ENCODE assay signal across 8 cellular contexts in genomic region chr2:36770542-36771287, GRCh38.
A peak's percentile ranks its signal among the peaks of the same experiment; 100 is the strongest.
DNase-seq lines count a peak whose midpoint lies in the region; ATAC-seq, FAIRE-seq and TF ChIP-seq lines count a peak whose summit lies in the region.

No MANE protein-coding gene starts in this region.

- H3K79me1 ChIP-seq in mesendoderm (ENCODE audit: low read length): no peaks in the 10 kb centered on the region

- TF ChIP-seq CTCF in AG04449 (IDR thresholded peaks at IDR 0.05; ENCODE audit: insufficient read depth, low read length, missing control alignments): peak; percentile 76
- peak; percentile 70 for TF ChIP-seq CTCF in GM12874 (IDR thresholded peaks at IDR 0.05; ENCODE audit: insufficient read depth, low read depth, low read length)
- peak; percentile 74 for TF ChIP-seq CTCF in bronchial epithelial cell (IDR thresholded peaks at IDR 0.05; ENCODE audit: insufficient read depth, low read length, severe bottlenecking)

- no peak overlapping the region for H3K23ac ChIP-seq in mesendoderm (ENCODE audit: low read length)

- no peak overlapping the region for H2BK15ac ChIP-seq in mesendoderm (replicated peaks; ENCODE audit: low read depth)

- no peaks in the 10 kb centered on the region for H3K79me2 ChIP-seq in mesendoderm (ENCODE audit: control insufficient read depth, insufficient read depth, low read length)

- no peak overlapping the region for H3K4ac ChIP-seq in mesendoderm (ENCODE audit: low read depth, low read length)

- no peaks in the 10 kb centered on the region for H3K4me1 ChIP-seq in mesendoderm (ENCODE audit: control insufficient read depth, low read depth, low read length)

- no CpG with 5 or more reads among the region's 11 CpGs for WGBS in mesendoderm (ENCODE audit: extremely low coverage, insufficient coverage, low lambda C conversion rate)

- no peak overlapping the region for H4K5ac ChIP-seq in mesendoderm (ENCODE audit: low read length)

- H4K8ac ChIP-seq in mesendoderm (ENCODE audit: low read depth, low read length): no peak overlapping the region

- H2BK5ac ChIP-seq in mesendoderm (ENCODE audit: low read length): no peak overlapping the region

- no peak overlapping the region for H3K4me2 ChIP-seq in mesendoderm (ENCODE audit: low read length)

- DNase-seq in AG04449 (ENCODE audit: low read depth, low spot score) (no peak), HT-29 (ENCODE audit: low spot score) (peak; percentile 67), SK-N-DZ (ENCODE audit: low spot score) (peak; percentile 12), bronchial epithelial cell (ENCODE audit: low read depth) (peak; percentile 41), mesendoderm (peak; percentile 95)

- H3K18ac ChIP-seq in mesendoderm (ENCODE audit: low read length): no peak overlapping the region

- H3K9ac ChIP-seq in mesendoderm (ENCODE audit: low read length): no peak overlapping the region

- H3K56ac ChIP-seq in mesendoderm (ENCODE audit: low read length): no peak overlapping the region

- CTCF ChIA-PET in AG04449 (lab: Yijun Ruan, JAX): interaction anchor here (0.7 to 23.8 kb wide), 11 partner anchors 9 to 418 kb away, joined by 3 to 545 read pairs (median 4); no protein-coding TSS in a partner anchor

- no peak overlapping the region for H2AK5ac ChIP-seq in mesendoderm (ENCODE audit: low read length)

- FAIRE-seq in bronchial epithelial cell (lab: Jason Lieb, UNC): no peak

- no peak overlapping the region for H3K27ac ChIP-seq in mesendoderm (ENCODE audit: low read depth, low read length)

- H3K27me3 ChIP-seq in bronchial epithelial cell (ENCODE audit: control insufficient read depth, insufficient read depth, low read length) (no peaks in the 10 kb centered on the region), mesendoderm (ENCODE audit: insufficient read depth, low read length, poor library complexity) (no peaks in the 10 kb centered on the region)

- no peak overlapping the region for H2BK120ac ChIP-seq in mesendoderm (ENCODE audit: low read depth, low read length)

- POLR2A ChIA-PET in AG04449 (lab: Yijun Ruan, JAX): no interaction called here

- H3K36me3 ChIP-seq in bronchial epithelial cell (ENCODE audit: control insufficient read depth, insufficient read depth, low read length) (no peaks in the 10 kb centered on the region), mesendoderm (ENCODE audit: control insufficient read depth, insufficient read depth, low read length) (no peaks in the 10 kb centered on the region)

- ATAC-seq in HG03108 (IDR thresholded peaks at IDR 0.05; ENCODE audit: unreplicated experiment) (no peak), GM19328 (IDR thresholded peaks at IDR 0.05; ENCODE audit: unreplicated experiment) (no peak)

- H3K4me3 ChIP-seq in AG04449 (ENCODE audit: low read depth, low read length): no peak overlapping the region
- H3K4me3 ChIP-seq in bronchial epithelial cell (ENCODE audit: low read depth, low read length): no peak overlapping the region
- no peak overlapping the region for H3K4me3 ChIP-seq in mesendoderm (ENCODE audit: low read length)
